In the genomic region with DNA sequence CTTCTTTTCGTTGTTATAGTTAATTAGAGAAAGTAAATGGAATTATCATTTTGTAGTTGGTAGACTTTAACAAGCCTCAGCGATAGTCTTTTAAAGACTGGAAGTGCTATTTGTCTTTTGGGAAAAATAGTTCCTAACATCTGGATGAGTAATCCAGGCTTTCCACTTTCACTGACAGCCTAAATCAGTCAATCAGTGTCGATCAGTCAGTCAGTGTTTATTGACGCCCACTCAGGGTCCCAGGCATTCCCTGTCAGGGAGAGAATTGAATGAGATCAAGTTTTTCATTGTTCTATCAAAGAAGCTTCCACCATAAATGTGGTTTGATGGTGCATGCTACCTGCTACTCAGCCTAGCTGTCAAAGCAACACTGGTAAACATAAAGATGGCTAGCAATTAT, we compare ENCODE assay signal across 10 cellular contexts. TPM values are rescaled to one million over a fixed set of nuclear protein-coding genes. Genes with fewer than 3 reads are reported as not detected.
DNase-seq lines count a peak whose midpoint lies in the region; ATAC-seq and TF ChIP-seq lines count a peak whose summit lies in the region.
"Had no signal": no experiment of that assay in that cellular context is flagged by ENCODE, and none has a peak within 500 bp of the region (broad histone marks: within the 10 kb centered on the region; RNA-seq: fewer than 3 reads in every experiment).

No MANE protein-coding gene starts in this region.

- no peak overlapping the region for H2AK5ac ChIP-seq in H9 (ENCODE audit: insufficient read length, low read length)

- intact Hi-C loops in stomach (cut with DNase I; ENCODE audit: low total_unique reads), result loop anchor here (10.0 kb wide), 1 partner anchor 123 kb away; no protein-coding TSS in a partner anchor

- no peak overlapping the region for H2AFZ ChIP-seq in H9 (ENCODE audit: low read length)

- H3K27ac Mint-ChIP-seq in H9, result no peak overlapping the region
- no peak overlapping the region for H3K27ac Mint-ChIP-seq in activated T-helper 17 cell treated with anti-CD3 and anti-CD28 coated beads, Interleukin-2, amount 50 U/mL, for 72 hours
- H3K27ac Mint-ChIP-seq: T-cell had no signal

- H3K4me3 Mint-ChIP-seq in H9, result peak overlapping the region; percentile 85 to 91; a peak in 1 of 5 replicates
- no peak overlapping the region for H3K4me3 Mint-ChIP-seq in activated T-helper 17 cell treated with anti-CD3 and anti-CD28 coated beads, Interleukin-2, amount 50 U/mL, for 72 hours

- ATAC-seq in activated T-helper 17 cell treated with anti-CD3 and anti-CD28 coated beads, Interleukin-2, amount 50 U/mL, for 72 hours (replicated peaks), result no peak
- ATAC-seq: T-cell had no signal

- H3K23ac ChIP-seq in H9 (ENCODE audit: insufficient read length, low read depth, low read length), result no peak overlapping the region

- no peak for DNase-seq in H9
- DNase-seq in astrocyte of the spinal cord (ENCODE audit: low read depth, low spot score), result no peak
- no peak for DNase-seq in stomach
- DNase-seq in stimulated activated CD4-positive, alpha-beta T cell treated with anti-CD3 and anti-CD28 coated beads, Interleukin-15, amount 100 ng/mL, for 24 hours, result no peak
- DNase-seq in NCI-H2029 (lab: John Stamatoyannopoulos, UW), result no peak
- DNase-seq in iPS-NIHi7 (ENCODE audit: extremely low spot score), result no peak
- DNase-seq: GOT3, T-cell had no signal

- H3K56ac ChIP-seq in H9 (ENCODE audit: insufficient read length, low read depth, low read length), result no peak overlapping the region

- H3K14ac ChIP-seq in H9 (ENCODE audit: insufficient read depth, low read length), result no peak overlapping the region

- in situ Hi-C loops in astrocyte of the spinal cord (cut with HindIII; ENCODE audit: low sequenced_read_pairs), result no loop called here

- H3K36me3 ChIP-seq in iPS-18a (ENCODE audit: control insufficient read depth, low read depth, low read length) (no peaks in the 10 kb centered on the region), stomach (no peaks in the 10 kb centered on the region)

- H4K5ac ChIP-seq in H9 (ENCODE audit: insufficient read length, low read depth, low read length), result no peak overlapping the region

- H3K9me3 ChIP-seq in H9 (ENCODE audit: control insufficient read depth, low read depth, low read length) (no peaks in the 10 kb centered on the region), iPS-18a (ENCODE audit: control insufficient read depth, low read depth, low read length) (no peaks in the 10 kb centered on the region), stomach (no peaks in the 10 kb centered on the region)

- no peak for TF ChIP-seq CTCF in H9 (conservative IDR thresholded peaks at IDR 0.05)
- no peak for TF ChIP-seq CTCF in astrocyte of the spinal cord (IDR thresholded peaks at IDR 0.05; ENCODE audit: low read depth, low read length)
- no peak for TF ChIP-seq CTCF in stomach (IDR thresholded peaks at IDR 0.05)

- peaks cover 9% of the 10 kb centered on the region for H3K23me2 ChIP-seq in H9 (ENCODE audit: insufficient read length, low read depth, low read length, poor library complexity, severe bottlenecking)

- no peak overlapping the region for H2BK5ac ChIP-seq in H9 (ENCODE audit: insufficient read length, low read length)

- TF ChIP-seq POLR2A in stomach (IDR thresholded peaks at IDR 0.05), result no peak

- peaks cover 5% of the 10 kb centered on the region; the same call in 1 of the 2 replicates for H3K4me1 ChIP-seq in H9 (ENCODE audit: insufficient read depth, low read length)
- H3K4me1 ChIP-seq in iPS-18a (ENCODE audit: control insufficient read depth, low read depth, low read length), result peaks cover 38% of the 10 kb centered on the region
- peaks cover 39 to 86% (median 71%) of the 10 kb centered on the region in 4 donors for H3K4me1 ChIP-seq in stomach

- no peaks in the 10 kb centered on the region for H3K9me3 Mint-ChIP-seq in H9
- H3K9me3 Mint-ChIP-seq in activated T-helper 17 cell treated with anti-CD3 and anti-CD28 coated beads, Interleukin-2, amount 50 U/mL, for 72 hours, result no peaks in the 10 kb centered on the region
- H3K9me3 Mint-ChIP-seq: T-cell had no signal

- no peak overlapping the region for H3K18ac ChIP-seq in H9 (ENCODE audit: insufficient read length, low read depth, low read length)

- H3K27ac ChIP-seq in H9 (ENCODE audit: insufficient read length, low read depth, low read length) (no peak overlapping the region), iPS-18a (ENCODE audit: low read length) (peak overlapping the region; percentile 16), stomach (peak overlapping the region in 4 of 5 donors; percentile 89 to 97 (median 94))

- peaks cover 24% of the 10 kb centered on the region for H3K79me2 ChIP-seq in H9 (ENCODE audit: insufficient read depth, low read length)

- H3K4me3 ChIP-seq in astrocyte of the spinal cord (ENCODE audit: low read depth, low read length), result peak overlapping the region; percentile 79
- H3K4me3 ChIP-seq in iPS-18a (ENCODE audit: low read length), result peak overlapping the region; percentile 86
- H3K4me3 ChIP-seq in stomach, result peak overlapping the region; percentile 60 to 72 (median 68)

- H3K36me3 Mint-ChIP-seq in H9 (ENCODE audit: insufficient read depth in 1 of 3, low read depth in 3 of 3), result no peaks in the 10 kb centered on the region; a peak in 2 of 7 replicates
- H3K36me3 Mint-ChIP-seq in activated T-helper 17 cell treated with anti-CD3 and anti-CD28 coated beads, Interleukin-2, amount 50 U/mL, for 72 hours (ENCODE audit: low read depth), result no peaks in the 10 kb centered on the region
- H3K36me3 Mint-ChIP-seq: T-cell had no signal

- H3K27me3 Mint-ChIP-seq in H9 (ENCODE audit: low read depth), result no peaks in the 10 kb centered on the region
- no peaks in the 10 kb centered on the region for H3K27me3 Mint-ChIP-seq in activated T-helper 17 cell treated with anti-CD3 and anti-CD28 coated beads, Interleukin-2, amount 50 U/mL, for 72 hours
- H3K27me3 Mint-ChIP-seq: T-cell had no signal

- H3K4ac ChIP-seq in H9 (ENCODE audit: low read depth, low read length), result no peak overlapping the region

- no CpG with 5 or more reads among the region's 4 CpGs for WGBS in H9 (ENCODE audit: extremely low coverage, insufficient read length, low lambda C conversion rate)
- 44 to 62% (median 51%) methylated on average over 4 of the region's 4 CpGs for WGBS in stomach, 5 donors

- no peaks in the 10 kb centered on the region for H3K79me1 ChIP-seq in H9 (ENCODE audit: insufficient read depth, low read depth, low read length, poor library complexity, severe bottlenecking)

- TF ChIP-seq EP300 in stomach (IDR thresholded peaks at IDR 0.05), result no peak

- no peak overlapping the region for H2BK20ac ChIP-seq in H9 (ENCODE audit: low read depth, low read length, poor library complexity, severe bottlenecking)

- H3K4me2 ChIP-seq in H9 (ENCODE audit: insufficient read depth, insufficient read length, low read length), result no peak overlapping the region

- no peak overlapping the region for H2BK12ac ChIP-seq in H9 (ENCODE audit: insufficient read length, low read depth, low read length)

- H3K4me1 Mint-ChIP-seq in H9, result peaks cover 64 to 67% of the 10 kb centered on the region in 2 experiments
- peaks cover 21% of the 10 kb centered on the region for H3K4me1 Mint-ChIP-seq in activated T-helper 17 cell treated with anti-CD3 and anti-CD28 coated beads, Interleukin-2, amount 50 U/mL, for 72 hours

- H4K91ac ChIP-seq in H9 (ENCODE audit: insufficient read length, low read depth, low read length), result no peak overlapping the region

- H2BK120ac ChIP-seq in H9 (ENCODE audit: low read depth, low read length, poor library complexity, severe bottlenecking), result no peak overlapping the region

- H3K9ac ChIP-seq in H9 (ENCODE audit: extremely low read depth, insufficient read length, low read length), result no peak overlapping the region
- H3K9ac ChIP-seq in iPS-18a (ENCODE audit: low read length), result no peak overlapping the region

- no peaks in the 10 kb centered on the region for H3K27me3 ChIP-seq in H9 (ENCODE audit: insufficient read depth, low read length)
- H3K27me3 ChIP-seq in iPS-18a (ENCODE audit: control insufficient read depth, insufficient read depth, low read length), result no peaks in the 10 kb centered on the region
- H3K27me3 ChIP-seq in stomach, result no peaks in the 10 kb centered on the region

- no peak overlapping the region for H4K8ac ChIP-seq in H9 (replicated peaks; ENCODE audit: insufficient read length, low read depth, low read length)

- H4K20me1 ChIP-seq in H9 (ENCODE audit: control insufficient read depth, insufficient read depth, insufficient read length), result no peaks in the 10 kb centered on the region

- H2BK15ac ChIP-seq in H9 (ENCODE audit: low read depth, low read length), result no peak overlapping the region

- H3T11ph ChIP-seq in H9 (ENCODE audit: low read length), result no peak overlapping the region

RNA-seq across cellular contexts. Expression of a gene that starts 2.6 kb away (rescaled TPM):
- total RNA-seq in H9 (2021) (79.4 and 83.6 TPM in 2 replicates), stomach (10 to 100 TPM; 36.2 to 95.9 (median 61.4) TPM)
- 10 to 100 TPM; 19.0 to 34.2 (median 31.0) TPM for polyA plus RNA-seq in stomach
- 10 to 100 TPM; 19.5 to 35.9 TPM for total RNA-seq in activated T-helper 17 cell treated with anti-CD3 and anti-CD28 coated beads, Interleukin-2, amount 50 U/mL, for 72 hours

RNA-seq across cellular contexts. Expression of a gene that starts 59.0 kb away (rescaled TPM):
- total RNA-seq in H9 (2021) (not detected in 2 replicates), stomach (not detected)
- polyA plus RNA-seq in stomach, result not detected
- not detected for total RNA-seq in activated T-helper 17 cell treated with anti-CD3 and anti-CD28 coated beads, Interleukin-2, amount 50 U/mL, for 72 hours
- total RNA-seq: T-cell had no signal
